In the genomic region with DNA sequence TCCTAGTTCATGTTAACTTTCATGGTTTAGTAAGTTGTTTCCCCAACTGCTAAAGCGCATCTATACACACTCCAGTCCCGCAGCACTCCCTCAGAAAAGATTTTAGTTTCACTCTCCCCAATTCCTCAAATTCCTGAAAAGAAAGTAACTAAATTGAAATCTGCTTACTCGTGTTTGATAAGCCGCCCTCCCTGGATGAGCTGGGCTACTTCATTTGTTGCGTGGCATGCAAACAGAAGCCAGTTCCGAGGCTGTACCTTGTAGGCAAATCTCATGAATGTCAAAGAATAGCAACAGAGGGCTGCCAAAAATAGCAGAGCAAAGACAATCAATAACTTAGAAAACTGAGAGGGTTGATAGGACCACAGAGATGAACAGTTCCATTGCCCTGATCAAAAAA, we compare ENCODE assay signal across 16 cellular contexts. TPM values are rescaled to one million over a fixed set of nuclear protein-coding genes. Genes with fewer than 3 reads are reported as not detected.
DNase-seq lines count a peak whose midpoint lies in the region; ATAC-seq, FAIRE-seq and TF ChIP-seq lines count a peak whose summit lies in the region.
"Had no signal": no experiment of that assay in that cellular context is flagged by ENCODE, and none has a peak within 500 bp of the region (broad histone marks: within the 10 kb centered on the region; RNA-seq: fewer than 3 reads in every experiment).

No MANE protein-coding gene starts in this region.

- H3K4me1 ChIP-seq in Karpas-422 (ENCODE audit: low read length) (peaks cover 27% of the 10 kb centered on the region), endothelial cell of umbilical vein (ENCODE audit: control insufficient read depth, extremely low read depth, insufficient read depth, low read length) (peaks cover 17% of the 10 kb centered on the region), osteoblast (ENCODE audit: insufficient read depth, low read length) (peaks cover 27% of the 10 kb centered on the region)

- H3K27me3 ChIP-seq in Karpas-422 (ENCODE audit: low read length): no peaks in the 10 kb centered on the region
- no peaks in the 10 kb centered on the region for H3K27me3 ChIP-seq in endothelial cell of umbilical vein (ENCODE audit: control insufficient read depth in 2 of 2, insufficient read depth in 2 of 2, low read length in 2 of 2)
- H3K27me3 ChIP-seq in osteoblast (ENCODE audit: insufficient read depth, low read length): no peaks in the 10 kb centered on the region

- POLR2A ChIA-PET in endothelial cell of umbilical vein (lab: Charles Lee): no interaction called here

- H3K27ac ChIP-seq in Karpas-422 (ENCODE audit: low read length) (peak overlapping the region; percentile 43), endothelial cell of umbilical vein (ENCODE audit: insufficient read depth, low read depth, low read length) (peak overlapping the region; percentile 26), osteoblast (ENCODE audit: low read depth, low read length) (peak overlapping the region; percentile 77)

- CTCF ChIA-PET in endothelial cell of umbilical vein (lab: Charles Lee): interaction anchor here (2.2 to 3.1 kb wide), 2 partner anchors 12 to 15 kb away, joined by 5 to 25 read pairs; no protein-coding TSS in a partner anchor

- no peaks in the 10 kb centered on the region for H3K27me3 Mint-ChIP-seq in stimulated activated naive CD8-positive, alpha-beta T cell treated with anti-CD3 and anti-CD28 coated beads, Interleukin-15, amount 100 ng/mL, for 72 hours
- H3K27me3 Mint-ChIP-seq: stimulated activated naive CD8-positive, alpha-beta T cell treated with anti-CD3 and anti-CD28 coated beads, Interleukin-15, Interleukin-2, amounts not matched to agents 100 ng/mL and 50 ng/mL, for 24 hours had no signal

- peak; percentile 84 for ATAC-seq in GM18909 (IDR thresholded peaks at IDR 0.05; ENCODE audit: poor library complexity, unreplicated experiment)
- ATAC-seq in GM19023 (IDR thresholded peaks at IDR 0.05; ENCODE audit: unreplicated experiment): no peak
- no peak for ATAC-seq in stimulated activated naive CD8-positive, alpha-beta T cell treated with anti-CD3 and anti-CD28 coated beads, Interleukin-15, amount 100 ng/mL, for 72 hours

- dilution Hi-C loops in endothelial cell of umbilical vein (cut with MboI; ENCODE audit: extremely low pct_ligation_motif_present, low sequenced_read_pairs): no loop called here

- FAIRE-seq in endothelial cell of umbilical vein (lab: Jason Lieb, UNC): no peak
- FAIRE-seq: bronchial epithelial cell had no signal

- peaks cover 4% of the 10 kb centered on the region for H3K4me1 Mint-ChIP-seq in stimulated activated naive CD8-positive, alpha-beta T cell treated with anti-CD3 and anti-CD28 coated beads, Interleukin-15, amount 100 ng/mL, for 72 hours

- BruUV-seq in endothelial cell of umbilical vein (replicated peaks; lab: Mats Ljungman, UMichigan): no TSS peak

- H3K4me3 Mint-ChIP-seq in stimulated activated naive CD8-positive, alpha-beta T cell treated with anti-CD3 and anti-CD28 coated beads, Interleukin-15, amount 100 ng/mL, for 72 hours: no peak overlapping the region
- H3K4me3 Mint-ChIP-seq: stimulated activated naive CD8-positive, alpha-beta T cell treated with anti-CD3 and anti-CD28 coated beads, Interleukin-15, Interleukin-2, amounts not matched to agents 100 ng/mL and 50 ng/mL, for 24 hours had no signal

- H3K9me3 Mint-ChIP-seq in stimulated activated naive CD8-positive, alpha-beta T cell treated with anti-CD3 and anti-CD28 coated beads, Interleukin-15, amount 100 ng/mL, for 72 hours: no peaks in the 10 kb centered on the region
- H3K9me3 Mint-ChIP-seq: stimulated activated naive CD8-positive, alpha-beta T cell treated with anti-CD3 and anti-CD28 coated beads, Interleukin-15, Interleukin-2, amounts not matched to agents 100 ng/mL and 50 ng/mL, for 24 hours had no signal

- no peak overlapping the region for H2AFZ ChIP-seq in Karpas-422 (ENCODE audit: low read length)
- H2AFZ ChIP-seq in endothelial cell of umbilical vein (ENCODE audit: low read depth, low read length): no peak overlapping the region
- H2AFZ ChIP-seq in osteoblast (ENCODE audit: low read length): no peak overlapping the region

- no peak overlapping the region for H3K9ac ChIP-seq in Karpas-422 (ENCODE audit: low read length)
- no peak overlapping the region for H3K9ac ChIP-seq in endothelial cell of umbilical vein (replicated peaks; ENCODE audit: extremely low read depth, insufficient read depth, low read length)

- no peak for TF ChIP-seq POLR2A in endothelial cell of umbilical vein (IDR thresholded peaks at IDR 0.05; ENCODE audit: low read depth, low read length)

- TF ChIP-seq CTCF in endothelial cell of umbilical vein (IDR thresholded peaks at IDR 0.05; ENCODE audit: extremely low read depth in 1 of 2, insufficient read depth in 1 of 2, low read depth in 1 of 2, low read length in 2 of 2): no peak
- no peak for TF ChIP-seq CTCF in osteoblast (IDR thresholded peaks at IDR 0.05; ENCODE audit: extremely low read depth, low read depth, low read length)

- H3K36me3 ChIP-seq in Karpas-422 (ENCODE audit: insufficient read depth, low read length) (no peaks in the 10 kb centered on the region; the same call in 1 of the 2 replicates), endothelial cell of umbilical vein (ENCODE audit: control insufficient read depth in 2 of 2, extremely low read depth in 1 of 2, insufficient read depth in 2 of 2, low read length in 2 of 2) (no peaks in the 10 kb centered on the region), osteoblast (ENCODE audit: insufficient read depth, low read length) (no peaks in the 10 kb centered on the region)

- H3K9me3 ChIP-seq in Karpas-422 (ENCODE audit: low read length) (no peaks in the 10 kb centered on the region), endothelial cell of umbilical vein (replicated peaks; ENCODE audit: control insufficient read depth, insufficient read depth, low read length) (no peaks in the 10 kb centered on the region), osteoblast (ENCODE audit: low read depth, low read length) (no peaks in the 10 kb centered on the region)

- H3K27ac Mint-ChIP-seq in stimulated activated naive CD8-positive, alpha-beta T cell treated with anti-CD3 and anti-CD28 coated beads, Interleukin-15, amount 100 ng/mL, for 72 hours: no peak overlapping the region
- H3K27ac Mint-ChIP-seq: stimulated activated naive CD8-positive, alpha-beta T cell treated with anti-CD3 and anti-CD28 coated beads, Interleukin-15, Interleukin-2, amounts not matched to agents 100 ng/mL and 50 ng/mL, for 24 hours had no signal

- no peaks in the 10 kb centered on the region for H3K9me2 ChIP-seq in Karpas-422 (replicated peaks; ENCODE audit: insufficient read depth, low read length)

- H3K4me3 ChIP-seq in Karpas-422 (ENCODE audit: low read length) (peak overlapping the region; percentile 4; the same call in 1 of the 2 replicates), endothelial cell of umbilical vein (replicated peaks in 1 of 3; ENCODE audit: insufficient read depth in 1 of 3, low read depth in 1 of 3, low read length in 3 of 3) (no peak overlapping the region), osteoblast (ENCODE audit: insufficient read depth, low read length) (peak overlapping the region; percentile 40)

- no peak for DNase-seq in Karpas-422
- no peak for DNase-seq in endothelial cell of umbilical vein (ENCODE audit: low read depth, low spot score)
- peak; percentile 86 for DNase-seq in osteoblast (ENCODE audit: insufficient read length, low spot score, missing footprints)
- no peak for DNase-seq in T-helper 2 cell
- DNase-seq in epidermal melanocyte (ENCODE audit: insufficient read length, low spot score): no peak
- DNase-seq in stimulated activated naive CD8-positive, alpha-beta T cell treated with anti-CD3 and anti-CD28 coated beads, Interleukin-15, amount 100 ng/mL, for 72 hours: no peak
- DNase-seq: activated CD4-positive, alpha-beta T cell treated with anti-CD3 and anti-CD28 coated beads, Interleukin-2, amount 50 U/mL, for 1 hour; SW 1271 had no signal

- no peaks in the 10 kb centered on the region for H4K20me1 ChIP-seq in Karpas-422 (ENCODE audit: insufficient read depth, low read depth, low read length)
- H4K20me1 ChIP-seq in endothelial cell of umbilical vein (replicated peaks; ENCODE audit: control insufficient read depth, extremely low read depth, insufficient read depth, low read length): no peaks in the 10 kb centered on the region
- H4K20me1 ChIP-seq in osteoblast (ENCODE audit: insufficient read depth, low read length): no peaks in the 10 kb centered on the region

- intact Hi-C loops in endothelial cell of umbilical vein (cut with micrococcal nuclease): loop anchor here (1.0 kb wide), 2 partner anchors 17 to 24 kb away; partner anchors contain the start of gene SFT2D1

- H3K79me2 ChIP-seq in Karpas-422 (ENCODE audit: low read length): no peaks in the 10 kb centered on the region
- no peaks in the 10 kb centered on the region for H3K79me2 ChIP-seq in endothelial cell of umbilical vein (ENCODE audit: control insufficient read depth, insufficient read depth, low read length)
- no peaks in the 10 kb centered on the region for H3K79me2 ChIP-seq in osteoblast (ENCODE audit: insufficient read depth, low read length)

- no peaks in the 10 kb centered on the region for H3K9me1 ChIP-seq in endothelial cell of umbilical vein (replicated peaks; ENCODE audit: control insufficient read depth, extremely low read depth, insufficient read depth, low read length)

- peak overlapping the region; percentile 34 for H3K4me2 ChIP-seq in Karpas-422 (ENCODE audit: low read depth, low read length, poor library complexity, severe bottlenecking)
- peak overlapping the region; percentile 48 for H3K4me2 ChIP-seq in endothelial cell of umbilical vein (ENCODE audit: insufficient read depth, low read length)
- H3K4me2 ChIP-seq in osteoblast (ENCODE audit: insufficient read depth, low read length): peak overlapping the region; percentile 61

RNA-seq across cellular contexts. Expression of gene MPC1, which starts 16.9 kb away (rescaled TPM):
- total RNA-seq in Karpas-422 (2014; rRNA removed; shearing (Covaris generic); ENCODE audit: low replicate concordance): 62.7 and 109 TPM in 2 replicates
- 17.5 and 22.9 TPM in 2 replicates for total RNA-seq in endothelial cell of umbilical vein
- 11.2 and 15.5 TPM in 2 replicates for polyA plus RNA-seq in endothelial cell of umbilical vein
- polyA plus RNA-seq in endothelial cell of umbilical vein (2011; cell fraction: cytosol; rRNA removed): 15.2 and 16.6 TPM in 2 replicates
- 8.3 and 10.2 TPM in 2 replicates for polyA plus RNA-seq in endothelial cell of umbilical vein (2011; cell fraction: nucleus; rRNA removed)
- 9.2 and 16.8 TPM in 2 replicates for polyA plus RNA-seq in endothelial cell of umbilical vein (2012)
- 5.5 and 10.1 TPM in 2 replicates for polyA minus RNA-seq in endothelial cell of umbilical vein
- 8.2 TPM for polyA minus RNA-seq in endothelial cell of umbilical vein (2011; cell fraction: cytosol; rRNA and poly(A)+ RNA removed)
- polyA minus RNA-seq in endothelial cell of umbilical vein (2011; cell fraction: nucleus; rRNA and poly(A)+ RNA removed): 0.48 and 2.3 TPM in 2 replicates
- 23.5 and 29.5 TPM in 2 replicates for total RNA-seq in osteoblast

RNA-seq across cellular contexts. Expression of gene SFT2D1, which starts 23.5 kb away (rescaled TPM):
- 71.6 and 119 TPM in 2 replicates for total RNA-seq in Karpas-422 (2014; rRNA removed; shearing (Covaris generic); ENCODE audit: low replicate concordance)
- 21.2 and 22.9 TPM in 2 replicates for total RNA-seq in endothelial cell of umbilical vein
- polyA plus RNA-seq in endothelial cell of umbilical vein: 24.3 and 30.6 TPM in 2 replicates
- 17.3 and 17.6 TPM in 2 replicates for polyA plus RNA-seq in endothelial cell of umbilical vein (2011; cell fraction: cytosol; rRNA removed)
- polyA plus RNA-seq in endothelial cell of umbilical vein (2011; cell fraction: nucleus; rRNA removed): 16.5 and 23.4 TPM in 2 replicates
- polyA plus RNA-seq in endothelial cell of umbilical vein (2012): 18.6 and 26.7 TPM in 2 replicates
- polyA minus RNA-seq in endothelial cell of umbilical vein: 11.8 and 12.2 TPM in 2 replicates
- polyA minus RNA-seq in endothelial cell of umbilical vein (2011; cell fraction: cytosol; rRNA and poly(A)+ RNA removed): 8.2 TPM
- 10.5 and 11.9 TPM in 2 replicates for polyA minus RNA-seq in endothelial cell of umbilical vein (2011; cell fraction: nucleus; rRNA and poly(A)+ RNA removed)
- total RNA-seq in osteoblast: 22.1 and 25.7 TPM in 2 replicates

RNA-seq across cellular contexts. Expression of gene PRR18, which starts 57.6 kb away (rescaled TPM):
- 0.14 TPM in 1 of 2 replicates, not detected in the other for total RNA-seq in Karpas-422 (2014; rRNA removed; shearing (Covaris generic); ENCODE audit: low replicate concordance)
- total RNA-seq in endothelial cell of umbilical vein (not detected in 2 replicates), osteoblast (0.29 TPM in 1 of 2 replicates, not detected in the other)
- not detected in 2 replicates for polyA plus RNA-seq in endothelial cell of umbilical vein
- polyA plus RNA-seq in endothelial cell of umbilical vein (2011; cell fraction: cytosol; rRNA removed): not detected in 2 replicates
- not detected in 2 replicates for polyA plus RNA-seq in endothelial cell of umbilical vein (2011; cell fraction: nucleus; rRNA removed)
- polyA plus RNA-seq in endothelial cell of umbilical vein (2012): not detected in 2 replicates
- not detected in 2 replicates for polyA minus RNA-seq in endothelial cell of umbilical vein
- not detected for polyA minus RNA-seq in endothelial cell of umbilical vein (2011; cell fraction: cytosol; rRNA and poly(A)+ RNA removed)
- not detected in 2 replicates for polyA minus RNA-seq in endothelial cell of umbilical vein (2011; cell fraction: nucleus; rRNA and poly(A)+ RNA removed)
- total RNA-seq: mucosa of gallbladder, renal cortical epithelial cell had no signal
- polyA plus RNA-seq: BJ, esophagus had no signal

Comparison
In these comparisons a context has a peak if more than half of its experiments do, and no peak if none do; other contexts are left out.
1. H3K27ac ChIP-seq: peak in every context shown above with its lines; median percentile 77 in osteoblast; 43 in Karpas-422; 26 in endothelial cell of umbilical vein.
2. H3K4me3 ChIP-seq: peak in Karpas-422 (single experiment) and osteoblast (single experiment); none in endothelial cell of umbilical vein (0 of 3).
3. Peak in every context shown above with its lines, with median percentiles within 50 percentile points of each other: H3K4me2 ChIP-seq.